In genomic region chr14:73759714-73760597, GRCh38 we compare ENCODE assay signal across 1 cellular context.
TF ChIP-seq lines count a peak whose summit lies in the region.

No MANE protein-coding gene starts in this region.

TF ChIP-seq in K562, 482 proteins besides CTCF, POLR2A, EP300 and RAD21 (continued from another document):
- TF ChIP-seq MGA (IDR thresholded peaks at IDR 0.05), result no peak
- TF ChIP-seq ZBTB5 (IDR thresholded peaks at IDR 0.05), result no peak
- TF ChIP-seq IRF9 (tag; IDR thresholded peaks at IDR 0.05), result no peak
- no peak for TF ChIP-seq ZNF780A (CRISPR knock-in tag; IDR thresholded peaks at IDR 0.05)
- TF ChIP-seq ZNF609 (CRISPR knock-in tag; IDR thresholded peaks at IDR 0.05; ENCODE audit: borderline replicate concordance), result no peak
- 0 out of 2 replicates have a peak, but pooled peaks have one; percentile 6 for TF ChIP-seq HCFC1 (IDR thresholded peaks at IDR 0.05; ENCODE audit: low read depth, low read length)
- TF ChIP-seq CSDE1 (IDR thresholded peaks at IDR 0.05), result no peak
- TF ChIP-seq SUPT5H (IDR thresholded peaks at IDR 0.05), result peak; percentile 81
- peak; percentile 62; the same call in 1 of the 2 replicates for TF ChIP-seq ARID4B (CRISPR knock-in tag; IDR thresholded peaks at IDR 0.05)
- TF ChIP-seq HMGN3 (IDR thresholded peaks at IDR 0.05; ENCODE audit: borderline replicate concordance, extremely low read depth, insufficient read length, low read depth, low read length), result peak; percentile 96
- TF ChIP-seq C11orf30 (IDR thresholded peaks at IDR 0.05; ENCODE audit: low read depth), result no peak
- no peak for TF ChIP-seq ZNF354B (CRISPR knock-in tag; IDR thresholded peaks at IDR 0.05)
- TF ChIP-seq MTA2 (IDR thresholded peaks at IDR 0.05; ENCODE audit: low read depth), result no peak
- peak in 1 of 2 experiments; percentile 11; a peak in 1 of 4 replicates for TF ChIP-seq NONO (IDR thresholded peaks at IDR 0.05; ENCODE audit: low read depth in 2 of 2, low read length in 1 of 2)
- no peak for TF ChIP-seq TFE3 (CRISPR knock-in tag; IDR thresholded peaks at IDR 0.05)
- TF ChIP-seq ZNF75A (CRISPR knock-in tag; IDR thresholded peaks at IDR 0.05), result no peak
TF ChIP-seq in K562: peak in this region for 109.
